Comparison of ENCODE assay signal across 16 cellular contexts in the genomic region with DNA sequence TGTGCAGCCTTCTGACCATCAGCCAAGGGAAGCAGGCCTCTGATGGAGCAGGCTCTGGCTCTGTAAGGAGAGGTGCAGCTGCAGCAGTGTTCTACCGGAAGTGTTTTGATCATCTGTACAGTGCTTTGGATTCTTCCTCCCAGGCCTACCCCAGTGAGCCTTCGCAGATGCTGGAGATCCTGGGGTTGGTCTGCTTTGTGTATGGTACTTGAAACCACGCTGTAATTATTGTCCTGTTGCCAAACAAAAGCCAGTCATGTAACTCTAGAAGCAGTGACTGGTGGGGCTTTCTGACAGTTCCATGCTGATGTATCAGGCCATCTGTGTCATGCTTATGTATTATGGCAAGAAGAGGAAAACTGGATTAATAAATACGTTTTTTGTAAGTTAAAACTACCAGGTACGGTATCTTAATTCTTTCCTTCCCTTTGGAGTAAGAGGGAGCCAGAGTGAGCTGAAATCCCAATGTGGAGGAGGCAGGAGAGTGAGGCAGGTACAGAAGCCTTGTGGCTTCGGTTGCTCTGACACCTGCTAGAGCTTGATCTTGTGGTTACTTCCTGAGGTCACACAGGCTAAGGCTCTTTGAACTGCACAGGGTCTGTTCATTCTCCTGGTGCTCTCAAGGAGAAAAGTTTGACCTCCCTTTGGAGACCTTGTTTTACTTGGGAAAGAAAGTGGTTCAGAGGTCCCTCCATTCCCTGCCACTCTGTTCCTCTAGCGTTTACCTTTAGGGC. TPM values are rescaled to one million over a fixed set of nuclear protein-coding genes. Genes with fewer than 3 reads are reported as not detected.
DNase-seq lines count a peak whose midpoint lies in the region; ATAC-seq, FAIRE-seq and TF ChIP-seq lines count a peak whose summit lies in the region.
"Had no signal": no experiment of that assay in that cellular context is flagged by ENCODE, and none has a peak within 500 bp of the region (broad histone marks: within the 10 kb centered on the region; RNA-seq: fewer than 3 reads in every experiment).

No MANE protein-coding gene starts in this region.

- peaks cover 57% of the 10 kb centered on the region for H3K4me1 ChIP-seq in KMS-11 (ENCODE audit: low read depth, poor library complexity, severe bottlenecking)
- H3K4me1 ChIP-seq in prostate gland (replicated peaks) = peaks cover 12% of the 10 kb centered on the region
- H3K4me1 ChIP-seq in spleen = peaks cover 5 to 49% (median 24%) of the 10 kb centered on the region in 6 donors

- H3K27me3 ChIP-seq in CD4-positive, alpha-beta T cell (ENCODE audit: control insufficient read depth, insufficient read depth, low read length) = no peaks in the 10 kb centered on the region
- H3K27me3 ChIP-seq in KMS-11 (ENCODE audit: insufficient read depth, low read depth) = no peaks in the 10 kb centered on the region
- no peaks in the 10 kb centered on the region for H3K27me3 ChIP-seq in prostate gland (replicated peaks; ENCODE audit: insufficient read depth)
- H3K27me3 ChIP-seq in spleen (replicated peaks in 1 of 7) = no peaks in the 10 kb centered on the region
- H3K27me3 ChIP-seq: left lung had no signal

- TF ChIP-seq CTCF in CD4-positive, alpha-beta T cell (IDR thresholded peaks at IDR 0.05) = no peak
- no peak for TF ChIP-seq CTCF in KMS-11 (conservative IDR thresholded peaks at IDR 0.05; ENCODE audit: low read depth, low read length)
- TF ChIP-seq CTCF in prostate gland (IDR thresholded peaks at IDR 0.05) = no peak
- TF ChIP-seq CTCF in spleen (IDR thresholded peaks at IDR 0.05 in 8 of 11, conservative IDR thresholded peaks at IDR 0.05 in 3 of 11) = no peak

- intact Hi-C loops in CD4-positive, alpha-beta T cell (cut with DNase I, micrococcal nuclease) = no loop called here
- intact Hi-C loops in prostate gland (cut with DNase I) (loop anchor here (10.0 kb wide), 1 partner anchor 101 kb away; the partner anchor contains the start of genes KIAA1143 and KIF15), spleen (cut with DNase I; ENCODE audit: low total_unique reads) (no loop called here)

- peaks cover 4% of the 10 kb centered on the region for H3K36me3 Mint-ChIP-seq in CD4-positive, alpha-beta T cell (ENCODE audit: low read depth)

- H3K9ac ChIP-seq in KMS-11 = peak overlapping the region; percentile 51; the same call in 1 of the 2 replicates

- peaks cover 52% of the 10 kb centered on the region for H3K4me1 Mint-ChIP-seq in CD4-positive, alpha-beta T cell (ENCODE audit: low read depth)

- H2AFZ ChIP-seq in KMS-11 (ENCODE audit: low read depth) = no peak overlapping the region

- H3K36me3 ChIP-seq in KMS-11 (ENCODE audit: insufficient read depth) (no peaks in the 10 kb centered on the region), prostate gland (no peaks in the 10 kb centered on the region), spleen (peaks cover 0 to 7% (median 0%) of the 10 kb centered on the region in 6 donors)
- H3K36me3 ChIP-seq: left lung had no signal

- WGBS in prostate gland = 87% methylated on average over 7 of the region's 7 CpGs
- WGBS in spleen, 5 donors = 77 to 92% (median 82%) methylated on average over 4 to 7 of the region's 7 CpGs

- H3K27me3 Mint-ChIP-seq in CD4-positive, alpha-beta T cell = no peaks in the 10 kb centered on the region

- no peak for TF ChIP-seq POLR2A in H54 (IDR thresholded peaks at IDR 0.05; ENCODE audit: low read depth, low read length)
- TF ChIP-seq POLR2A in prostate gland (IDR thresholded peaks at IDR 0.05) = no peak
- TF ChIP-seq POLR2A in spleen (IDR thresholded peaks at IDR 0.05) = no peak

- H3K27ac Mint-ChIP-seq in CD4-positive, alpha-beta T cell = peak overlapping the region; percentile 89
- H3K27ac Mint-ChIP-seq: WTC11 had no signal

- ATAC-seq in CD4-positive, alpha-beta T cell (ENCODE audit: poor library complexity) = peak; percentile 13
- ATAC-seq in GM18517 (IDR thresholded peaks at IDR 0.05; ENCODE audit: unreplicated experiment) = no peak
- ATAC-seq: activated naive CD4-positive, alpha-beta T cell treated with anti-CD3 and anti-CD28 coated beads, Interleukin-2, amount 50 U/mL, for 72 hours; left lung; WTC11 had no signal

- H4K20me1 ChIP-seq in KMS-11 (ENCODE audit: insufficient read depth) = no peaks in the 10 kb centered on the region

- H3K4me3 Mint-ChIP-seq in CD4-positive, alpha-beta T cell = peak overlapping the region; percentile 72
- H3K4me3 Mint-ChIP-seq: WTC11 had no signal

- peaks cover 3% of the 10 kb centered on the region for H3K9me3 Mint-ChIP-seq in CD4-positive, alpha-beta T cell

- DNase-seq in CD4-positive, alpha-beta T cell = peak in 1 of 10 experiments; percentile 7
- DNase-seq in NCI-H748 treated with DMSO at 0.1 percent for 48 hours (lab: John Stamatoyannopoulos, UW) (peak; percentile 15), H54 (ENCODE audit: insufficient read length, low spot score) (no peak), prostate gland (ENCODE audit: low spot score) (no peak), spleen (no peak)
- DNase-seq in central memory CD4-positive, alpha-beta T cell = peak; percentile 20
- DNase-seq: C1 segment of cervical spinal cord, glutamatergic neuron, left lung, NCI-H524, Right ventricle myocardium superior had no signal

- H3K9me3 ChIP-seq in CD4-positive, alpha-beta T cell (ENCODE audit: control insufficient read depth, low read length) = no peaks in the 10 kb centered on the region
- H3K9me3 ChIP-seq in prostate gland (no peaks in the 10 kb centered on the region), spleen (no peaks in the 10 kb centered on the region)
- H3K9me3 ChIP-seq: left lung had no signal

- H3K27ac ChIP-seq in CD4-positive, alpha-beta T cell (ENCODE audit: low read depth, low read length) = no peak overlapping the region
- H3K27ac ChIP-seq in KMS-11 (peak overlapping the region; percentile 91), prostate gland (no peak overlapping the region), spleen (no peak overlapping the region)
- H3K27ac ChIP-seq: left lung had no signal

- H3K4me3 ChIP-seq in KMS-11 (IDR thresholded peaks at IDR 0.05; ENCODE audit: insufficient read depth, low read depth, low read length) (no peak overlapping the region), prostate gland (no peak overlapping the region), spleen (no peak overlapping the region)
- H3K4me3 ChIP-seq: left lung had no signal

- CTCF ChIA-PET in CD4-positive, alpha-beta T cell (lab: Charles Lee) = no interaction called here

- no peak for FAIRE-seq in H54 (lab: Jason Lieb, UNC)
- FAIRE-seq: H1 had no signal

- no peaks in the 10 kb centered on the region for H3K79me2 ChIP-seq in KMS-11 (ENCODE audit: insufficient read depth, low read depth)

- POLR2A ChIA-PET in CD4-positive, alpha-beta T cell (lab: Charles Lee) = interaction anchor here (0.8 kb wide), 1 partner anchor 542 kb away, joined by 3 read pairs; no protein-coding TSS in a partner anchor

- H3K4me2 ChIP-seq in KMS-11 = peak overlapping the region; percentile 80

RNA-seq across cellular contexts. Expression of gene TMEM42, which starts 3.7 kb away (rescaled TPM):
- 1 to 10 TPM; 6.8 to 8.0 TPM for total RNA-seq in CD4-positive, alpha-beta T cell
- total RNA-seq in prostate gland (10 to 100 TPM; 19.1 to 27.1 TPM), spleen (10 to 100 TPM in 6 of 7 donors, 1 to 10 TPM in 1; 9.5 to 15.8 (median 14.3) TPM)
- polyA plus RNA-seq in spleen = 10 to 100 TPM; 28.8 to 32.4 (median 30.8) TPM

RNA-seq across cellular contexts. Expression of gene TGM4, which starts 9.0 kb away (rescaled TPM):
- not detected for total RNA-seq in CD4-positive, alpha-beta T cell
- total RNA-seq in prostate gland (1,000 to 10,000 TPM in 1 of 2 donors, 1 to 10 TPM in 1; 7.4 to 2,264 TPM), spleen (not detected)
- polyA plus RNA-seq in spleen = not detected
- total RNA-seq: activated naive CD4-positive, alpha-beta T cell treated with anti-CD3 and anti-CD28 coated beads, Interleukin-2, amount 50 U/mL, for 72 hours; H1; left lung; Right ventricle myocardium superior; WTC11 had no signal

Comparison
In these comparisons a context has a peak if more than half of its experiments do, and no peak if none do; other contexts are left out.
1. DNase-seq: peak in NCI-H748 treated with DMSO at 0.1 percent for 48 hours (single experiment) and central memory CD4-positive, alpha-beta T cell (single experiment); none in H54 (single experiment), prostate gland (single experiment) and spleen (single experiment).
2. RNA of gene TGM4, which starts 9.0 kb away (total RNA-seq): 7.4 to 2,264 TPM in prostate gland; not detected in CD4-positive, alpha-beta T cell and not detected in spleen; every median in the first group is over 4 times any median in the second.